Comparison of ENCODE assay signal across 14 cellular contexts in the genomic region with DNA sequence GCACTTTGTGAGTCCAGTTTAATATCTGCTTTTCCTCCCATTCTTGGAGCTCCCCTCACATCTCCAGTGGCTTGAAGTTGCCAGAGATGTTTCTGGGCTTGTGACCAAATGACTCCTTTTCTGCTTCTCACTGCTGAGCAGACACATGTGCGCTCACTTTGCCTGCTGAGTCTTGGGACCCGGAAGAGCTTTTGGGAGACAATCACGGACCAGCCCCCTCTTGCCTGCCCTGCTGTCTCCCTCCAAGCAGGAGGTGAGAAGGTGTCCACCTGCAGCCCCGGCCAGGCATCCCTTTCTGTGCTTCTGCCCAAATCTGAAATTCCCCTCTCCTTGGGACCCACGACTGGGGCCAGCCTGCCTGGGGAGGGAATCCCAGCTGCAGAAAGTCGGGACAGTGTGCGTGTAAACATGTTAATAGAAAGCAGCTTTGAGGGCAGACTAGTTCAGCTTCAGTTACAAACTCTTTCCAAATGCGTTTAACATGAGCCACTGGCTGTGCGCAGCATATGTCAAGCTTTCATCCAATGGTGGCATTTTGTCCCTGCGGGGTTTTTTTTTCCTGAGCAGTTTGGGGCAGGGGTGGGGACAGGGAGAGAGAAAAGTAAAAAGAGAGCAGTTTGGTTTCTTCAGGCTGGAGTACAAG. TPM values are rescaled to one million over a fixed set of nuclear protein-coding genes. Genes with fewer than 3 reads are reported as not detected.
DNase-seq lines count a peak whose midpoint lies in the region; ATAC-seq and TF ChIP-seq lines count a peak whose summit lies in the region.
"Had no signal": no experiment of that assay in that cellular context is flagged by ENCODE, and none has a peak within 500 bp of the region (broad histone marks: within the 10 kb centered on the region; RNA-seq: fewer than 3 reads in every experiment).

No MANE protein-coding gene starts in this region.

- ATAC-seq in left ventricle myocardium superior: peak; percentile 73
- ATAC-seq in HG03354 (IDR thresholded peaks at IDR 0.05; ENCODE audit: poor library complexity, severe bottlenecking, unreplicated experiment): no peak

- H3K27ac ChIP-seq in skin epidermis: peak overlapping the region in 17 of 21 experiments; percentile 0 to 85 (median 69)
- H3K27ac ChIP-seq: upper lobe of left lung had no signal

- DNase-seq in AG20443 (ENCODE audit: low spot score) (peak; percentile 70), choroid plexus epithelial cell (ENCODE audit: low read depth) (peak; percentile 53), left ventricle myocardium superior (no peak)
- DNase-seq in activated CD4-positive, CD25-positive, alpha-beta regulatory T cell treated with anti-CD3 and anti-CD28 coated beads, Interleukin-2, amount 50 U/mL, for 72 hours: no peak
- no peak for DNase-seq in activated CD4-positive, alpha-beta T cell treated with anti-CD3 and anti-CD28 coated beads, Interleukin-2, amount 50 U/mL, for 48 hours
- DNase-seq in activated naive CD4-positive, alpha-beta T cell treated with Interleukin-2 at 50 U/mL for 16 hours: no peak
- DNase-seq: NCI-H510A treated with DMSO at 0.1 percent for 48 hours, retina, upper lobe of left lung had no signal

- intact Hi-C loops in left ventricle myocardium superior (cut with micrococcal nuclease): no loop called here

- no peak for TF ChIP-seq CTCF in choroid plexus epithelial cell (conservative IDR thresholded peaks at IDR 0.05; ENCODE audit: low read depth, low read length)

- no peak overlapping the region for H3K4me3 ChIP-seq in choroid plexus epithelial cell (ENCODE audit: low read depth, low read length)
- H3K4me3 ChIP-seq in skin epidermis: no peak overlapping the region
- H3K4me3 ChIP-seq: upper lobe of left lung had no signal

RNA-seq across cellular contexts. Expression of a gene that starts 31.7 kb away (rescaled TPM):
- total RNA-seq in left ventricle myocardium superior: 46.6 TPM
- total RNA-seq: HT-29 had no signal

RNA-seq across cellular contexts. Expression of a gene that starts 38.6 kb away (rescaled TPM):
- total RNA-seq in left ventricle myocardium superior: not detected
- total RNA-seq: H1, HT-29, lung microvascular endothelial cell, upper lobe of left lung had no signal

Comparison
In these comparisons a context has a peak if more than half of its experiments do, and no peak if none do; other contexts are left out.
1. DNase-seq: peak in AG20443 (single experiment) and choroid plexus epithelial cell (single experiment); none in left ventricle myocardium superior (single experiment), activated CD4-positive, CD25-positive, alpha-beta regulatory T cell treated with anti-CD3 and anti-CD28 coated beads, Interleukin-2, amount 50 U/mL, for 72 hours (single experiment), activated CD4-positive, alpha-beta T cell treated with anti-CD3 and anti-CD28 coated beads, Interleukin-2, amount 50 U/mL, for 48 hours (0 of 2) and activated naive CD4-positive, alpha-beta T cell treated with Interleukin-2 at 50 U/mL for 16 hours (single experiment).